Comparison of ENCODE assay signal across 8 cellular contexts in genomic region chr15:75200765-75201608, GRCh38. TPM values are rescaled to one million over a fixed set of nuclear protein-coding genes. Genes with fewer than 3 reads are reported as not detected.
DNase-seq lines count a peak whose midpoint lies in the region; ATAC-seq and TF ChIP-seq lines count a peak whose summit lies in the region.

No MANE protein-coding gene starts in this region.

- H3K36me3 Mint-ChIP-seq in activated naive CD8-positive, alpha-beta T cell treated with anti-CD3 and anti-CD28 coated beads for 36 hours: peaks cover 14% of the 10 kb centered on the region

- H3K4me2 ChIP-seq in hepatocyte: peak overlapping the region; percentile 94

- peaks cover 4% of the 10 kb centered on the region for H3K27me3 Mint-ChIP-seq in activated naive CD8-positive, alpha-beta T cell treated with anti-CD3 and anti-CD28 coated beads for 36 hours

- H3K4me1 ChIP-seq in hepatocyte (ENCODE audit: insufficient read depth): peaks cover 38% of the 10 kb centered on the region
- H3K4me1 ChIP-seq in spleen: peaks cover 30 to 74% (median 50%) of the 10 kb centered on the region in 6 donors

- 11% methylated on average over 19 of the region's 21 CpGs for WGBS in hepatocyte (ENCODE audit: low lambda C conversion rate, missing lambda C conversion rate)
- WGBS in spleen, 5 donors: 6 to 10% (median 10%) methylated on average over 20 to 21 of the region's 21 CpGs

- H3K4me3 ChIP-seq in hepatocyte: peak overlapping the region; percentile 97
- peak overlapping the region; percentile 60 to 98 (median 93) for H3K4me3 ChIP-seq in spleen

- no peak for TF ChIP-seq POLR2A in spleen (IDR thresholded peaks at IDR 0.05)

- peaks cover 40% of the 10 kb centered on the region for H3K79me2 ChIP-seq in hepatocyte

- no peaks in the 10 kb centered on the region for H3K9me3 ChIP-seq in hepatocyte (ENCODE audit: low read depth)
- no peaks in the 10 kb centered on the region for H3K9me3 ChIP-seq in spleen

- H3K36me3 ChIP-seq in hepatocyte (replicated peaks; ENCODE audit: insufficient read depth, low read depth) (no peaks in the 10 kb centered on the region), spleen (peaks cover 0 to 10% (median 5%) of the 10 kb centered on the region in 6 donors)

- peak overlapping the region; percentile 85 for H3K4me3 Mint-ChIP-seq in activated naive CD8-positive, alpha-beta T cell treated with anti-CD3 and anti-CD28 coated beads for 36 hours

- no peak for ATAC-seq in GM18870 (IDR thresholded peaks at IDR 0.05; ENCODE audit: unreplicated experiment)

- H2AFZ ChIP-seq in hepatocyte: no peak overlapping the region

- peaks cover 28% of the 10 kb centered on the region for H4K20me1 ChIP-seq in hepatocyte (ENCODE audit: insufficient read depth, poor library complexity, severe bottlenecking)

- TF ChIP-seq CTCF in hepatocyte (IDR thresholded peaks at IDR 0.05; ENCODE audit: poor library complexity) (peak; percentile 13), spleen (IDR thresholded peaks at IDR 0.05 in 8 of 11, conservative IDR thresholded peaks at IDR 0.05 in 3 of 11) (no peak)

- H3K27me3 ChIP-seq in hepatocyte (no peaks in the 10 kb centered on the region), spleen (replicated peaks in 1 of 7) (peaks cover 0 to 3% (median 0%) of the 10 kb centered on the region in 7 donors)

- DNase-seq in SIG-M5 treated with dmso at 0.1 percent for 504 hours (lab: John Stamatoyannopoulos, UW; ENCODE audit: unreplicated experiment) (peak; percentile 14), SIG-M5 (lab: John Stamatoyannopoulos, UW) (no peak), NCI-H69 (lab: John Stamatoyannopoulos, UW) (peak; percentile 90), hepatocyte (ENCODE audit: low spot score) (peak; percentile 90), spleen (peak; percentile 87), Ammon's horn (ENCODE audit: low spot score) (no peak)
- peak; percentile 60 for DNase-seq in activated naive CD8-positive, alpha-beta T cell treated with anti-CD3 and anti-CD28 coated beads for 36 hours

- intact Hi-C loops in spleen (cut with DNase I; ENCODE audit: low total_unique reads): loop anchor here (5.0 to 10.0 kb wide), 2 partner anchors 159 to 426 kb away; no protein-coding TSS in a partner anchor

- H3K4me1 Mint-ChIP-seq in activated naive CD8-positive, alpha-beta T cell treated with anti-CD3 and anti-CD28 coated beads for 36 hours: peaks cover 52% of the 10 kb centered on the region

- no peaks in the 10 kb centered on the region for H3K9me2 ChIP-seq in hepatocyte (replicated peaks; ENCODE audit: insufficient read depth)

- H3K27ac Mint-ChIP-seq in activated naive CD8-positive, alpha-beta T cell treated with anti-CD3 and anti-CD28 coated beads for 36 hours: peak overlapping the region; percentile 75

- no peaks in the 10 kb centered on the region for H3K9me3 Mint-ChIP-seq in activated naive CD8-positive, alpha-beta T cell treated with anti-CD3 and anti-CD28 coated beads for 36 hours

- H3K27ac ChIP-seq in hepatocyte (peak overlapping the region; percentile 99), spleen (peak overlapping the region; percentile 91 to 97 (median 96))

RNA-seq across cellular contexts. Expression of gene C15orf39, which starts 0.7 kb away (rescaled TPM):
- 10 to 100 TPM; 34.3 to 35.7 TPM for total RNA-seq in activated naive CD8-positive, alpha-beta T cell treated with anti-CD3 and anti-CD28 coated beads for 36 hours
- total RNA-seq in hepatocyte (11.4 and 18.3 TPM in 2 replicates), spleen (10 to 100 TPM; 56.0 to 70.2 (median 67.6) TPM)
- polyA plus RNA-seq in hepatocyte (15.3 and 16.4 TPM in 2 replicates), spleen (10 to 100 TPM in 1 of 3 donors, 1 to 10 TPM in 2; 6.9 to 19.3 (median 7.4) TPM)

RNA-seq across cellular contexts. Expression of gene GOLGA6C, which starts 57.1 kb away (rescaled TPM):
- not detected for total RNA-seq in activated naive CD8-positive, alpha-beta T cell treated with anti-CD3 and anti-CD28 coated beads for 36 hours
- not detected in 2 replicates for total RNA-seq in hepatocyte
- not detected in 2 replicates for polyA plus RNA-seq in hepatocyte
- not detected for total RNA-seq in spleen
- polyA plus RNA-seq in spleen: not detected

Comparison
In these comparisons a context has a peak if more than half of its experiments do, and no peak if none do; other contexts are left out.
1. DNase-seq: peak in SIG-M5 treated with dmso at 0.1 percent for 504 hours (single experiment), NCI-H69 (single experiment), activated naive CD8-positive, alpha-beta T cell treated with anti-CD3 and anti-CD28 coated beads for 36 hours (single experiment), hepatocyte (single experiment) and spleen (single experiment); none in SIG-M5 (single experiment) and Ammon's horn (single experiment).